ENCODE assay signal across 15 cellular contexts in genomic region chr17:35052780-35053179, GRCh38. TPM values are rescaled to one million over a fixed set of nuclear protein-coding genes. Genes with fewer than 3 reads are reported as not detected.
DNase-seq lines count a peak whose midpoint lies in the region; ATAC-seq and TF ChIP-seq lines count a peak whose summit lies in the region.
"Had no signal": no experiment of that assay in that cellular context is flagged by ENCODE, and none has a peak within 500 bp of the region (broad histone marks: within the 10 kb centered on the region; RNA-seq: fewer than 3 reads in every experiment).

No MANE protein-coding gene starts in this region.

- H3K27me3 ChIP-seq in thymus (ENCODE audit: control insufficient read depth, insufficient read depth), result no peaks in the 10 kb centered on the region
- H3K27me3 ChIP-seq: left lung, vagina had no signal

- no peak for TF ChIP-seq POLR2A in GM18505 (IDR thresholded peaks at IDR 0.05; ENCODE audit: borderline replicate concordance, extremely low read depth, insufficient read depth, insufficient read length)

- H3K27me3 Mint-ChIP-seq in activated T-cell treated with anti-CD3 and anti-CD28 coated beads, Interleukin-2, amount 50 U/mL, for 72 hours (ENCODE audit: low read depth), result no peaks in the 10 kb centered on the region
- H3K27me3 Mint-ChIP-seq in activated T-helper 2 cell treated with anti-CD3 and anti-CD28 coated beads, Interferon-gamma antibody, Interleukin-2, Interleukin-4, amounts not matched to agents 10 μg/mL and 5 μg/mL and 100 μg/mL, durations not matched to agents 14 hours and 24 hours and 36 hours (ENCODE audit: low read depth), result no peaks in the 10 kb centered on the region

- H3K9me3 Mint-ChIP-seq in activated T-cell treated with anti-CD3 and anti-CD28 coated beads, Interleukin-2, amount 50 U/mL, for 72 hours, result no peaks in the 10 kb centered on the region
- H3K9me3 Mint-ChIP-seq in activated T-helper 2 cell treated with anti-CD3 and anti-CD28 coated beads, Interferon-gamma antibody, Interleukin-2, Interleukin-4, amounts not matched to agents 10 μg/mL and 5 μg/mL and 100 μg/mL, durations not matched to agents 14 hours and 24 hours and 36 hours, result no peaks in the 10 kb centered on the region

- intact Hi-C loops in activated T-helper 2 cell treated with anti-CD3 and anti-CD28 coated beads, Interferon-gamma antibody, Interleukin-2, Interleukin-4, amounts not matched to agents 10 μg/mL and 5 μg/mL and 100 μg/mL, durations not matched to agents 14 hours and 24 hours and 36 hours (cut with micrococcal nuclease), result no loop called here

- H3K36me3 ChIP-seq in thymus (ENCODE audit: control insufficient read depth, insufficient read depth), result no peaks in the 10 kb centered on the region
- H3K36me3 ChIP-seq: left lung, vagina had no signal

- peak overlapping the region in 1 of 2 donors; percentile 92 for H3K4me3 Mint-ChIP-seq in activated T-cell treated with anti-CD3 and anti-CD28 coated beads, Interleukin-2, amount 50 U/mL, for 72 hours
- no peak overlapping the region for H3K4me3 Mint-ChIP-seq in activated T-helper 2 cell treated with anti-CD3 and anti-CD28 coated beads, Interferon-gamma antibody, Interleukin-2, Interleukin-4, amounts not matched to agents 10 μg/mL and 5 μg/mL and 100 μg/mL, durations not matched to agents 14 hours and 24 hours and 36 hours (ENCODE audit: low read depth)

- DNase-seq in activated T-cell treated with anti-CD3 and anti-CD28 coated beads, Interleukin-2, amount 50 U/mL, for 72 hours, result no peak
- DNase-seq in activated T-cell treated with anti-CD3 and anti-CD28 coated beads, Interleukin-2, amount 50 U/mL, for 48 hours, result no peak
- no peak for DNase-seq in activated T-helper 2 cell treated with anti-CD3 and anti-CD28 coated beads, Interferon-gamma antibody, Interleukin-2, Interleukin-4, amounts not matched to agents 10 μg/mL and 5 μg/mL and 100 μg/mL, durations not matched to agents 14 hours and 24 hours and 36 hours (ENCODE audit: low spot score)
- DNase-seq in kidney glomerular epithelial cell (lab: John Stamatoyannopoulos, UW), result peak; percentile 39
- no peak for DNase-seq in EL
- DNase-seq in activated T-cell treated with anti-CD3 and anti-CD28 coated beads, Interleukin-2, amount 50 U/mL, for 1 hour, result no peak
- DNase-seq: activated CD4-positive, alpha-beta T cell treated with anti-CD3 and anti-CD28 coated beads, Interleukin-2, amount 50 U/mL, for 48 hours; amygdala; DMS79 treated with DMSO at 0.1 percent for 48 hours; glutamatergic neuron; left lung; NCI-H1930 had no signal

- H3K4me3 ChIP-seq in thymus (ENCODE audit: low read length), result no peak overlapping the region
- H3K4me3 ChIP-seq: left lung, vagina had no signal

- peaks cover 5 to 10% of the 10 kb centered on the region in 2 donors for H3K36me3 Mint-ChIP-seq in activated T-cell treated with anti-CD3 and anti-CD28 coated beads, Interleukin-2, amount 50 U/mL, for 72 hours (ENCODE audit: insufficient read depth in 2 of 2)
- peaks cover 18% of the 10 kb centered on the region for H3K36me3 Mint-ChIP-seq in activated T-helper 2 cell treated with anti-CD3 and anti-CD28 coated beads, Interferon-gamma antibody, Interleukin-2, Interleukin-4, amounts not matched to agents 10 μg/mL and 5 μg/mL and 100 μg/mL, durations not matched to agents 14 hours and 24 hours and 36 hours (ENCODE audit: low read depth)

- H3K27ac Mint-ChIP-seq in activated T-cell treated with anti-CD3 and anti-CD28 coated beads, Interleukin-2, amount 50 U/mL, for 72 hours, result peak overlapping the region; percentile 96
- peak overlapping the region; percentile 81 for H3K27ac Mint-ChIP-seq in activated T-helper 2 cell treated with anti-CD3 and anti-CD28 coated beads, Interferon-gamma antibody, Interleukin-2, Interleukin-4, amounts not matched to agents 10 μg/mL and 5 μg/mL and 100 μg/mL, durations not matched to agents 14 hours and 24 hours and 36 hours

- H3K27ac ChIP-seq in thymus (ENCODE audit: low read depth), result peak overlapping the region; percentile 19

- peaks cover 75% of the 10 kb centered on the region for H3K4me1 Mint-ChIP-seq in activated T-cell treated with anti-CD3 and anti-CD28 coated beads, Interleukin-2, amount 50 U/mL, for 72 hours (ENCODE audit: low read depth)
- H3K4me1 Mint-ChIP-seq in activated T-helper 2 cell treated with anti-CD3 and anti-CD28 coated beads, Interferon-gamma antibody, Interleukin-2, Interleukin-4, amounts not matched to agents 10 μg/mL and 5 μg/mL and 100 μg/mL, durations not matched to agents 14 hours and 24 hours and 36 hours (ENCODE audit: low read depth), result peaks cover 54% of the 10 kb centered on the region

- no peak for ATAC-seq in activated T-cell treated with anti-CD3 and anti-CD28 coated beads, Interleukin-2, amount 50 U/mL, for 72 hours (replicated peaks in 1 of 2)
- no peak for ATAC-seq in GM18505 (IDR thresholded peaks at IDR 0.05; ENCODE audit: unreplicated experiment)

- H3K4me1 ChIP-seq in thymus (ENCODE audit: control insufficient read depth, insufficient read depth, low read length), result peaks cover 45% of the 10 kb centered on the region

- H3K9me3 ChIP-seq in thymus (ENCODE audit: control insufficient read depth), result no peaks in the 10 kb centered on the region
- H3K9me3 ChIP-seq: left lung, vagina had no signal

RNA-seq across cellular contexts. Expression of gene RFFL, which starts 10.7 kb away (rescaled TPM):
- total RNA-seq in activated T-cell treated with anti-CD3 and anti-CD28 coated beads, Interleukin-2, amount 50 U/mL, for 72 hours, result 10 to 100 TPM; 47.7 to 50.0 TPM
- total RNA-seq in activated T-helper 2 cell treated with anti-CD3 and anti-CD28 coated beads, Interferon-gamma antibody, Interleukin-2, Interleukin-4, amounts not matched to agents 10 μg/mL and 5 μg/mL and 100 μg/mL, durations not matched to agents 14 hours and 24 hours and 36 hours, result 21.3 and 25.4 TPM in 2 replicates
- polyA plus RNA-seq in thymus, result 16.5 TPM
